Comparison of ENCODE assay signal across 9 cellular contexts in the genomic region with DNA sequence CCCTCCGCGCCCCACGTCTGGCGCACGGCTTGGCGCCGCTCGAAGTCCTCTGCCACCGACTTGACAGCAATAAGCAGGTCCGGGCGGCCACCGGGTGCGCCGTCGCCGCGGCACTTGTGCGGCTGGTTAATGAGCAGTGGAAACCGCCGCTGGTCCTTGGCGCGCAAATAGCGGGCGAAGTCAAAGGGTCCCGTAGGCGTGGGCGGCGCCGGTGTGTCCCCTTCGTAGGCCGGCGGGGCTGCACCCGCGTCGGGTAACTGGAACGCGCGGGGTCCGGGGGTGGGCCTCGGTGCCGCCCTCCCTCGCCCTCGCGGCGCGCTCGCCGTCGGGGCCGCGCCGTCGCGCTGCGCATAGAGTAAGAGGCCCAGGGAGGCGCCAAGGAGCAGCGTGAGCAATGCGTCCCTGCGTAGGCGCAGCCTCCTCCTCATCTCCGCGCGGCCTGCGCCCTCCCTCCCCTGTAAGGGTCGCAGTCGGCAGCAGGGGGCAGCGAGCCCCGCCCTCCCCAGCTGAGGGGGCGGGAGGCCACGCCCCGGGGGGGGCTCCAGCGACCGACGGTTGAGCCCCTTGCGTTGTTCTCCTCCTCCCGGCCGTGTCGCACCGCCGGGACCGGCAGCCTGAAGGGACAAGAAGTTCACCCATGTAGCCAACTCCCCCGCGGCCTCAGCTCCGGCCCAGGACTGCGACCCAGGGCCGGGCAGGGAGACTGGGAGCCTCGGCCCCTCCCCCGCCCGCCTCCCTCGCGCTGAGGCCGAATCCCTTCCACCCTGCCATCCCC. TPM values are rescaled to one million over a fixed set of nuclear protein-coding genes. Genes with fewer than 3 reads are reported as not detected.
DNase-seq lines count a peak whose midpoint lies in the region; ATAC-seq, FAIRE-seq and TF ChIP-seq lines count a peak whose summit lies in the region.
"Had no signal": no experiment of that assay in that cellular context is flagged by ENCODE, and none has a peak within 500 bp of the region (broad histone marks: within the 10 kb centered on the region; RNA-seq: fewer than 3 reads in every experiment).

No MANE protein-coding gene starts in this region.

- no peaks in the 10 kb centered on the region for H3K27me3 ChIP-seq in esophagus squamous epithelium

- ATAC-seq in activated CD4-positive, CD25-positive, alpha-beta regulatory T cell treated with anti-CD3 and anti-CD28 coated beads, Interleukin-2, amount 50 U/mL, for 24 hours, result peak; percentile 69 to 74
- ATAC-seq in natural killer cell treated with Interleukin-12 subunit alpha and Interleukin-12 subunit beta and Interleukin-15 and Interleukin-18, amount 100 ng/mL, for 72 hours, result peak; percentile 59 to 61
- no peak for ATAC-seq in HG03108 (IDR thresholded peaks at IDR 0.05; ENCODE audit: unreplicated experiment)

- H3K36me3 Mint-ChIP-seq in activated CD4-positive, alpha-beta memory T cell treated with anti-CD3 and anti-CD28 coated beads for 36 hours, result peaks cover 30% of the 10 kb centered on the region
- H3K36me3 Mint-ChIP-seq in natural killer cell treated with Interleukin-12 subunit alpha and Interleukin-12 subunit beta and Interleukin-15 and Interleukin-18, amount 100 ng/mL, for 72 hours, result peaks cover 5% of the 10 kb centered on the region

- H3K4me1 Mint-ChIP-seq in activated CD4-positive, alpha-beta memory T cell treated with anti-CD3 and anti-CD28 coated beads for 36 hours (ENCODE audit: low read depth), result peaks cover 26% of the 10 kb centered on the region
- peaks cover 8 to 14% of the 10 kb centered on the region in 2 donors for H3K4me1 Mint-ChIP-seq in natural killer cell treated with Interleukin-12 subunit alpha and Interleukin-12 subunit beta and Interleukin-15 and Interleukin-18, amount 100 ng/mL, for 72 hours (ENCODE audit: low read depth in 2 of 2)

- H3K9me3 Mint-ChIP-seq in activated CD4-positive, alpha-beta memory T cell treated with anti-CD3 and anti-CD28 coated beads for 36 hours, result no peaks in the 10 kb centered on the region
- H3K9me3 Mint-ChIP-seq in natural killer cell treated with Interleukin-12 subunit alpha and Interleukin-12 subunit beta and Interleukin-15 and Interleukin-18, amount 100 ng/mL, for 72 hours, result no peaks in the 10 kb centered on the region

- intact Hi-C loops in activated CD4-positive, alpha-beta memory T cell treated with anti-CD3 and anti-CD28 coated beads for 36 hours (cut with micrococcal nuclease), result no loop called here
- intact Hi-C loops in esophagus squamous epithelium (cut with DNase I), result loop anchor here (10.0 kb wide), 1 partner anchor 135 kb away; no protein-coding TSS in a partner anchor

- POLR2A ChIA-PET in activated CD4-positive, alpha-beta memory T cell treated with anti-CD3 and anti-CD28 coated beads for 36 hours (lab: Charles Lee), result interaction anchor here (0.8 to 1.8 kb wide), 3 partner anchors 10 to 136 kb away, joined by 3 to 8 read pairs (median 5); a partner anchor contains a TSS

- no peak for FAIRE-seq in D721Med (lab: Jason Lieb, UNC)
- FAIRE-seq: G401.6 had no signal

- H3K27ac ChIP-seq in esophagus squamous epithelium, result peak overlapping the region; percentile 83 to 92 (median 86)

- H3K4me3 Mint-ChIP-seq in activated CD4-positive, alpha-beta memory T cell treated with anti-CD3 and anti-CD28 coated beads for 36 hours, result peak overlapping the region; percentile 68
- no peak overlapping the region for H3K4me3 Mint-ChIP-seq in natural killer cell treated with Interleukin-12 subunit alpha and Interleukin-12 subunit beta and Interleukin-15 and Interleukin-18, amount 100 ng/mL, for 72 hours

- no peak overlapping the region for H3K27ac Mint-ChIP-seq in activated CD4-positive, alpha-beta memory T cell treated with anti-CD3 and anti-CD28 coated beads for 36 hours
- H3K27ac Mint-ChIP-seq in natural killer cell treated with Interleukin-12 subunit alpha and Interleukin-12 subunit beta and Interleukin-15 and Interleukin-18, amount 100 ng/mL, for 72 hours, result no peak overlapping the region

- CTCF ChIA-PET in activated CD4-positive, alpha-beta memory T cell treated with anti-CD3 and anti-CD28 coated beads for 36 hours (lab: Charles Lee), result interaction anchor here (1.0 to 14.8 kb wide), 9 partner anchors 9 to 196 kb away, joined by 3 to 350 read pairs (median 5); a partner anchor contains a TSS

- peaks cover 15 to 67% (median 28%) of the 10 kb centered on the region in 3 donors for H3K4me1 ChIP-seq in esophagus squamous epithelium

- 4% methylated on average over 19 of the region's 92 CpGs; no CpG with 5 or more reads in 1 of the 2 donors for WGBS in esophagus squamous epithelium, 2 donors

- no peaks in the 10 kb centered on the region for H3K9me3 ChIP-seq in esophagus squamous epithelium

- peak overlapping the region; percentile 55 to 81 (median 70) for H3K4me3 ChIP-seq in esophagus squamous epithelium

- DNase-seq in activated CD4-positive, CD25-positive, alpha-beta regulatory T cell (lab: John Stamatoyannopoulos, UW), result no peak
- DNase-seq in HT-29 (ENCODE audit: low spot score) (peak; percentile 46), esophagus squamous epithelium (lab: John Stamatoyannopoulos, UW) (no peak), D721Med (ENCODE audit: insufficient read length, low spot score) (no peak)
- peak; percentile 72 for DNase-seq in activated CD4-positive, alpha-beta memory T cell treated with anti-CD3 and anti-CD28 coated beads for 36 hours
- no peak for DNase-seq in natural killer cell treated with Interleukin-12 subunit alpha and Interleukin-12 subunit beta and Interleukin-15 and Interleukin-18, amount 100 ng/mL, for 72 hours (ENCODE audit: low spot score)

- TF ChIP-seq POLR2A in esophagus squamous epithelium (IDR thresholded peaks at IDR 0.05), result no peak

- H3K27me3 Mint-ChIP-seq in activated CD4-positive, alpha-beta memory T cell treated with anti-CD3 and anti-CD28 coated beads for 36 hours, result no peaks in the 10 kb centered on the region
- H3K27me3 Mint-ChIP-seq in natural killer cell treated with Interleukin-12 subunit alpha and Interleukin-12 subunit beta and Interleukin-15 and Interleukin-18, amount 100 ng/mL, for 72 hours, result peaks cover 7 to 12% of the 10 kb centered on the region in 2 donors

- peaks cover 3 to 46% (median 13%) of the 10 kb centered on the region in 3 donors for H3K36me3 ChIP-seq in esophagus squamous epithelium

- TF ChIP-seq CTCF in esophagus squamous epithelium (IDR thresholded peaks at IDR 0.05), result peak in 2 of 6 experiments; percentile 10 to 11
- no peak for TF ChIP-seq CTCF in D721Med (IDR thresholded peaks at IDR 0.05; ENCODE audit: insufficient read depth, missing control alignments)

RNA-seq across cellular contexts. Expression of a gene that starts 0.6 kb away (rescaled TPM):
- total RNA-seq in HT-29 (2014; rRNA removed; shearing (Covaris generic)), result 10.7 and 13.5 TPM in 2 replicates
- 1 to 10 TPM; 5.1 to 5.6 TPM for total RNA-seq in activated CD4-positive, alpha-beta memory T cell treated with anti-CD3 and anti-CD28 coated beads for 36 hours
- total RNA-seq in esophagus squamous epithelium, result 10 to 100 TPM in 2 of 4 donors, 1 to 10 TPM in 2; 4.1 to 13.1 (median 8.4) TPM
- 1 to 10 TPM; 3.3 to 3.8 TPM for total RNA-seq in natural killer cell treated with Interleukin-12 subunit alpha and Interleukin-12 subunit beta and Interleukin-15 and Interleukin-18, amount 100 ng/mL, for 72 hours

RNA-seq across cellular contexts. Expression of a gene that starts 9.5 kb away (rescaled TPM):
- total RNA-seq in HT-29 (2014; rRNA removed; shearing (Covaris generic)), result 33.6 and 35.4 TPM in 2 replicates
- 10 to 100 TPM; 41.7 to 43.2 TPM for total RNA-seq in activated CD4-positive, alpha-beta memory T cell treated with anti-CD3 and anti-CD28 coated beads for 36 hours
- 10 to 100 TPM; 27.7 to 39.8 (median 35.5) TPM for total RNA-seq in esophagus squamous epithelium
- total RNA-seq in natural killer cell treated with Interleukin-12 subunit alpha and Interleukin-12 subunit beta and Interleukin-15 and Interleukin-18, amount 100 ng/mL, for 72 hours, result 10 to 100 TPM; 38.5 to 51.2 TPM

RNA-seq across cellular contexts. Expression of a gene that starts 9.5 kb away (rescaled TPM):
- 27.7 and 34.6 TPM in 2 replicates for total RNA-seq in HT-29 (2014; rRNA removed; shearing (Covaris generic))
- 10 to 100 TPM; 24.1 to 25.7 TPM for total RNA-seq in activated CD4-positive, alpha-beta memory T cell treated with anti-CD3 and anti-CD28 coated beads for 36 hours
- total RNA-seq in esophagus squamous epithelium, result 10 to 100 TPM in 3 of 4 donors, 1 to 10 TPM in 1; 10.0 to 34.5 (median 19.9) TPM
- total RNA-seq in natural killer cell treated with Interleukin-12 subunit alpha and Interleukin-12 subunit beta and Interleukin-15 and Interleukin-18, amount 100 ng/mL, for 72 hours, result 10 to 100 TPM; 15.3 to 16.8 TPM

RNA-seq across cellular contexts. Expression of a gene that starts 14.3 kb away (rescaled TPM):
- 42.1 and 44.2 TPM in 2 replicates for total RNA-seq in HT-29 (2014; rRNA removed; shearing (Covaris generic))
- 10 to 100 TPM; 34.8 to 36.1 TPM for total RNA-seq in activated CD4-positive, alpha-beta memory T cell treated with anti-CD3 and anti-CD28 coated beads for 36 hours
- 10 to 100 TPM in 3 of 4 donors, 1 to 10 TPM in 1; 3.7 to 59.5 (median 19.6) TPM for total RNA-seq in esophagus squamous epithelium
- total RNA-seq in natural killer cell treated with Interleukin-12 subunit alpha and Interleukin-12 subunit beta and Interleukin-15 and Interleukin-18, amount 100 ng/mL, for 72 hours, result 10 to 100 TPM; 17.2 to 19.4 TPM

RNA-seq across cellular contexts. Expression of a gene that starts 20.1 kb away (rescaled TPM):
- 95.1 and 97.0 TPM in 2 replicates for total RNA-seq in HT-29 (2014; rRNA removed; shearing (Covaris generic))
- 10 to 100 TPM; 14.8 to 20.1 TPM for total RNA-seq in activated CD4-positive, alpha-beta memory T cell treated with anti-CD3 and anti-CD28 coated beads for 36 hours
- total RNA-seq in esophagus squamous epithelium, result 10 to 100 TPM; 25.1 to 56.1 (median 36.7) TPM
- total RNA-seq in natural killer cell treated with Interleukin-12 subunit alpha and Interleukin-12 subunit beta and Interleukin-15 and Interleukin-18, amount 100 ng/mL, for 72 hours, result 10 to 100 TPM; 10.5 to 20.1 TPM

Comparison
In these comparisons a context has a peak if more than half of its experiments do, and no peak if none do; other contexts are left out.
1. DNase-seq: peak in HT-29 (single experiment) and activated CD4-positive, alpha-beta memory T cell treated with anti-CD3 and anti-CD28 coated beads for 36 hours (single experiment); none in activated CD4-positive, CD25-positive, alpha-beta regulatory T cell (0 of 4), esophagus squamous epithelium (single experiment), natural killer cell treated with Interleukin-12 subunit alpha and Interleukin-12 subunit beta and Interleukin-15 and Interleukin-18, amount 100 ng/mL, for 72 hours (single experiment) and D721Med (single experiment).